8 cellular contexts compared by ENCODE assay signal in the genomic region with DNA sequence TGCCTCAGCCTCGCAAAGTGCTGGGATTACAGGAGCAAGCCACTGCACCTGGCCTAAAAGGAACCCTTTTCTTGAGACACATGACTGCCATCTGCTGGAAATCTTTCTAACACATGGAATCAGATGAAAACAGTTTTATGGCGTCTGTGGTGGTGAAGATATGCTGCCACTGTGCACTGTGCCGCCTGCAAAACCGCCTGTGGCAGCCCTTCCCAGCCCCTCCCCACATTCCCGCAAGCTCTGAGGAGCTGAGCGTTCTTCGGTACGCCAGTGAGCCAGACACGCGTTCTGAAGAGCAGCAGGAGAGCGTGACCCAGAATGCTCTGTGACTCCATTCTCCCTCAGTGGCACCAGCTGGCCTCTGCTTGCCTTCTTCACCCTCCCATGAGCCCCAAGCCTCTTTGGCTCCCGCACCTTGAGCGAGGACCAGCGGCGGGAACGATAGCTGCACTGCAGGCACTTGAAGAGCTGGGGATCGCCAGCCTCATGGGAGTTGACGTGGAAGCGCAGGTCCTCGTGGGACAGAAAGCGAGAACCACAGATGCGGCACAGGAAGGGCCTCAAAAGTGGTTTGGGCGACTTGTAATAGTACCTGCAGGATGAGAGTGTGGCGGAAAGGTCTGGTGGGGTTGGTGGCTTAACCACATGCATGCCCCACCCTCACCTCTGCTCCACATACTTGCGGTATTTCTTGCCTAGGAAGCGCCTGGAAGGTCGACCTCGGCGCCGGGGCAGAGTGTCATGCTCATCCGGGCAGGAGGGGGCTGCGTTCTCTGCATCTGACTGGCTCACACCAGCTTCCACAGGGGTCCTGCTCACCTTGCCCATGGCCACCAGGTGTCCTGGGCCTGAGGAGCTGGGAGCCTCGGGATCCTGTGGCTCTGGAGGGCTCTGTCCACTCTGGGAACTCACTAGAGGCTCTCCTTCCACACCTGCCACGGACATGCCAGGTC. TPM values are rescaled to one million over a fixed set of nuclear protein-coding genes. Genes with fewer than 3 reads are reported as not detected.
A peak's percentile ranks its signal among the peaks of the same experiment; 100 is the strongest.
DNase-seq lines count a peak whose midpoint lies in the region; ATAC-seq and TF ChIP-seq lines count a peak whose summit lies in the region.

No MANE protein-coding gene starts in this region.

- peaks cover 21% of the 10 kb centered on the region for H3K4me1 Mint-ChIP-seq in activated CD4-positive, alpha-beta memory T cell treated with anti-CD3 and anti-CD28 coated beads, Interleukin-2, amount 10 ng/mL, durations not matched to agents 7 days and 5 days
- peaks cover 8% of the 10 kb centered on the region for H3K4me1 Mint-ChIP-seq in activated CD4-positive, alpha-beta memory T cell treated with anti-CD3 and anti-CD28 coated beads for 36 hours (ENCODE audit: low read depth)

- H3K27ac ChIP-seq in body of pancreas: no peak overlapping the region

- no peaks in the 10 kb centered on the region for H3K4me1 ChIP-seq in body of pancreas

- ATAC-seq in body of pancreas (peak; percentile 56), HG03571 (IDR thresholded peaks at IDR 0.05; ENCODE audit: unreplicated experiment) (no peak)

- H3K27ac Mint-ChIP-seq in activated CD4-positive, alpha-beta memory T cell treated with anti-CD3 and anti-CD28 coated beads, Interleukin-2, amount 10 ng/mL, durations not matched to agents 7 days and 5 days: peak overlapping the region; percentile 69
- H3K27ac Mint-ChIP-seq in activated CD4-positive, alpha-beta memory T cell treated with anti-CD3 and anti-CD28 coated beads for 36 hours: no peak overlapping the region

- peak in 6 of 7 experiments; percentile 25 to 65 (median 52) for TF ChIP-seq CTCF in body of pancreas (IDR thresholded peaks at IDR 0.05)

- intact Hi-C loops in activated CD4-positive, alpha-beta memory T cell treated with anti-CD3 and anti-CD28 coated beads for 36 hours (cut with micrococcal nuclease): loop anchor here (2.0 kb wide), 1 partner anchor 19 kb away; no protein-coding TSS in a partner anchor
- intact Hi-C loops in body of pancreas (cut with DNase I): loop anchor here (10.0 kb wide), 1 partner anchor 69 kb away; the partner anchor contains the start of genes CTSA and NEURL2

- H3K36me3 ChIP-seq in body of pancreas (replicated peaks in 1 of 2; ENCODE audit: insufficient read depth in 1 of 2, low read depth in 2 of 2): peaks cover 26 to 53% of the 10 kb centered on the region in 2 donors

- TF ChIP-seq POLR2A in body of pancreas (IDR thresholded peaks at IDR 0.05): no peak

- DNase-seq in activated CD4-positive, alpha-beta memory T cell treated with anti-CD3 and anti-CD28 coated beads, Interleukin-2, amount 10 ng/mL, durations not matched to agents 7 days and 5 days: no peak
- DNase-seq in activated CD4-positive, alpha-beta memory T cell treated with anti-CD3 and anti-CD28 coated beads for 36 hours: no peak
- DNase-seq in NCI-H1694 treated with DMSO at 0.1 percent for 48 hours (lab: John Stamatoyannopoulos, UW): peak; percentile 1
- DNase-seq in body of pancreas: peak in 3 of 4 donors; percentile 35 to 72 (median 47)
- peak; percentile 16 for DNase-seq in midbrain (lab: John Stamatoyannopoulos, UW)
- DNase-seq in stimulated activated CD4-positive, alpha-beta T cell treated with anti-CD3 and anti-CD28 coated beads, Interleukin-4, amount 100 ng/mL, for 24 hours: no peak
- no peak for DNase-seq in islet precursor cell

- peaks cover 77% of the 10 kb centered on the region for H3K36me3 Mint-ChIP-seq in activated CD4-positive, alpha-beta memory T cell treated with anti-CD3 and anti-CD28 coated beads, Interleukin-2, amount 10 ng/mL, durations not matched to agents 7 days and 5 days (ENCODE audit: low read depth)
- peaks cover 62% of the 10 kb centered on the region for H3K36me3 Mint-ChIP-seq in activated CD4-positive, alpha-beta memory T cell treated with anti-CD3 and anti-CD28 coated beads for 36 hours

- H3K4me3 Mint-ChIP-seq in activated CD4-positive, alpha-beta memory T cell treated with anti-CD3 and anti-CD28 coated beads, Interleukin-2, amount 10 ng/mL, durations not matched to agents 7 days and 5 days: no peak overlapping the region
- H3K4me3 Mint-ChIP-seq in activated CD4-positive, alpha-beta memory T cell treated with anti-CD3 and anti-CD28 coated beads for 36 hours: no peak overlapping the region

- no peaks in the 10 kb centered on the region for H3K9me3 Mint-ChIP-seq in activated CD4-positive, alpha-beta memory T cell treated with anti-CD3 and anti-CD28 coated beads, Interleukin-2, amount 10 ng/mL, durations not matched to agents 7 days and 5 days
- no peaks in the 10 kb centered on the region for H3K9me3 Mint-ChIP-seq in activated CD4-positive, alpha-beta memory T cell treated with anti-CD3 and anti-CD28 coated beads for 36 hours

- H3K9me3 ChIP-seq in body of pancreas: no peaks in the 10 kb centered on the region

- no peaks in the 10 kb centered on the region for H3K27me3 Mint-ChIP-seq in activated CD4-positive, alpha-beta memory T cell treated with anti-CD3 and anti-CD28 coated beads, Interleukin-2, amount 10 ng/mL, durations not matched to agents 7 days and 5 days
- H3K27me3 Mint-ChIP-seq in activated CD4-positive, alpha-beta memory T cell treated with anti-CD3 and anti-CD28 coated beads for 36 hours: no peaks in the 10 kb centered on the region

- no peak overlapping the region for H3K4me3 ChIP-seq in body of pancreas

- POLR2A ChIA-PET in activated CD4-positive, alpha-beta memory T cell treated with anti-CD3 and anti-CD28 coated beads, Interleukin-2, amount 10 ng/mL, durations not matched to agents 7 days and 5 days (lab: Charles Lee): interaction anchor here (0.7 to 5.8 kb wide), 6 partner anchors 8 to 150 kb away, joined by 3 to 56 read pairs (median 6); partner anchors contain the start of genes PCIF1, UBE2C and ZNF335
- POLR2A ChIA-PET in activated CD4-positive, alpha-beta memory T cell treated with anti-CD3 and anti-CD28 coated beads for 36 hours (lab: Charles Lee): interaction anchor here (0.5 to 0.9 kb wide), 2 partner anchors 14 to 130 kb away, joined by 3 read pairs; partner anchors contain the start of gene SNX21

- H3K27me3 ChIP-seq in body of pancreas: no peaks in the 10 kb centered on the region

- 69 to 85% methylated on average over 22 to 31 of the region's 34 CpGs for WGBS in body of pancreas, 2 donors

- CTCF ChIA-PET in activated CD4-positive, alpha-beta memory T cell treated with anti-CD3 and anti-CD28 coated beads, Interleukin-2, amount 10 ng/mL, durations not matched to agents 7 days and 5 days (lab: Charles Lee): interaction anchor here (0.7 to 3.7 kb wide), 7 partner anchors 14 to 170 kb away, joined by 3 to 28 read pairs (median 4); no protein-coding TSS in a partner anchor
- CTCF ChIA-PET in activated CD4-positive, alpha-beta memory T cell treated with anti-CD3 and anti-CD28 coated beads for 36 hours (lab: Charles Lee): interaction anchor here (0.6 to 4.2 kb wide), 11 partner anchors 14 to 168 kb away, joined by 3 to 19 read pairs (median 3); partner anchors contain the start of gene PCIF1

RNA-seq across cellular contexts. Expression of gene ZNF335, which starts 8.7 kb away (rescaled TPM):
- total RNA-seq in activated CD4-positive, alpha-beta memory T cell treated with anti-CD3 and anti-CD28 coated beads, Interleukin-2, amount 10 ng/mL, durations not matched to agents 7 days and 5 days: 10 to 100 TPM; 35.7 to 36.7 TPM
- total RNA-seq in activated CD4-positive, alpha-beta memory T cell treated with anti-CD3 and anti-CD28 coated beads for 36 hours: 10 to 100 TPM; 24.1 to 26.0 TPM
- total RNA-seq in body of pancreas: 10 to 100 TPM; 21.8 to 41.9 TPM

RNA-seq across cellular contexts. Expression of gene PCIF1, which starts 28.9 kb away (rescaled TPM):
- 10 to 100 TPM; 44.2 to 45.7 TPM for total RNA-seq in activated CD4-positive, alpha-beta memory T cell treated with anti-CD3 and anti-CD28 coated beads, Interleukin-2, amount 10 ng/mL, durations not matched to agents 7 days and 5 days
- 10 to 100 TPM; 29.9 to 33.0 TPM for total RNA-seq in activated CD4-positive, alpha-beta memory T cell treated with anti-CD3 and anti-CD28 coated beads for 36 hours
- total RNA-seq in body of pancreas: 10 to 100 TPM; 20.2 to 28.7 TPM

RNA-seq across cellular contexts. Expression of gene MMP9, which starts 45.4 kb away (rescaled TPM):
- under 1 TPM; 0.13 to 0.15 TPM for total RNA-seq in activated CD4-positive, alpha-beta memory T cell treated with anti-CD3 and anti-CD28 coated beads, Interleukin-2, amount 10 ng/mL, durations not matched to agents 7 days and 5 days
- under 1 TPM; 0.10 to 0.12 TPM for total RNA-seq in activated CD4-positive, alpha-beta memory T cell treated with anti-CD3 and anti-CD28 coated beads for 36 hours
- total RNA-seq in body of pancreas: under 1 TPM in 1 of 2 donors, not detected in 1; 0.26 TPM

RNA-seq across cellular contexts. Expression of gene PLTP, which starts 51.4 kb away (rescaled TPM):
- total RNA-seq in activated CD4-positive, alpha-beta memory T cell treated with anti-CD3 and anti-CD28 coated beads, Interleukin-2, amount 10 ng/mL, durations not matched to agents 7 days and 5 days: 1 to 10 TPM; 2.8 to 3.1 TPM
- total RNA-seq in activated CD4-positive, alpha-beta memory T cell treated with anti-CD3 and anti-CD28 coated beads for 36 hours: 1 to 10 TPM; 9.4 to 9.5 TPM
- 100 to 1,000 TPM; 109 to 198 TPM for total RNA-seq in body of pancreas

Comparison
In these comparisons a context has a peak if more than half of its experiments do, and no peak if none do; other contexts are left out.
1. DNase-seq: peak in NCI-H1694 treated with DMSO at 0.1 percent for 48 hours (single experiment), body of pancreas (3 of 4) and midbrain (single experiment); none in activated CD4-positive, alpha-beta memory T cell treated with anti-CD3 and anti-CD28 coated beads, Interleukin-2, amount 10 ng/mL, durations not matched to agents 7 days and 5 days (single experiment), activated CD4-positive, alpha-beta memory T cell treated with anti-CD3 and anti-CD28 coated beads for 36 hours (single experiment), stimulated activated CD4-positive, alpha-beta T cell treated with anti-CD3 and anti-CD28 coated beads, Interleukin-4, amount 100 ng/mL, for 24 hours (single experiment) and islet precursor cell (single experiment).